Comparison of ENCODE assay signal across 8 cellular contexts in the genomic region with DNA sequence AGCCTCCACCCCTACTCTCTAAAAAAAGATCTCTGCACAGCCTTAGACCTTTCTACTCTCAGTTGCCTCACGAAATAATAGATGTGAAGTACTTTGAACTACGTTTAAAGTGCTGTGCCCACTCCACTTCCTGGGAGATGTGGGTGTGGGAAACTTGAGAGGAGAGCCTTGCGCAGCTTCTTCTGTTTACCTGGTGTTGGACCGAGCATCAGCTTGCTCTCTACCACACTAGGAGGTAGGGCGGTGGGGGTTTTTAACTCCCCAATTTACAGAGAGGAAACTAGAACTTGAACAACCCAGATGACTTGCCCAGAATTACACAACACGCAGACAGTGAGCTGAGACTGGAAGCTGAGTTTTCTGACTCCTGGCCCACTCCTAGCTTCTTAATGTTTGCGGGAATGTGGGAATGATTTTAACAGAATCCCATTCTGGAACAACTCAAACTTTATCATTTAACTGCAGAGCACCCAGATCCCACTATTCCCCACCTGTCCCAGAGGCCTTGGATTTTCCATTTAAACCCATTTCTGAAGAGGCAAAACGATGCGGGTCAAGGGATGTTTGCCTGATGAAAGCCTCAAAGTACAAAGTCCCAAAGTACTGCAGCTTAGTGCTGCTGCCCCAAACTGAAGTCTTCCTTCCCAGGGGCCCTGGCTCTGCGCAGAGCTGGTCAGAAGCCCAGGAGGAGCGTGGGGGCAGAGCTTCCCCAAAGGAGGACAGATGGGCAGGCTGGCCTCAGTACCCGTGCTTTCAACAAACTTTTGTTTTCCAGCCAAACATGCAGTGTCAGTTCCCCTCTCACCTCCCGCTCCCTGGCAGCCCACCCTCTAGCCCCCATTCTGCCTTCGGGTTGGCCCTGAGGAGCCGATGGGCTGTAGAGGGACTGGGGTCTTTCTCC. TPM values are rescaled to one million over a fixed set of nuclear protein-coding genes. Genes with fewer than 3 reads are reported as not detected.
DNase-seq lines count a peak whose midpoint lies in the region; ATAC-seq and TF ChIP-seq lines count a peak whose summit lies in the region.

No MANE protein-coding gene starts in this region.

- peaks cover 92% of the 10 kb centered on the region for H3K4me1 Mint-ChIP-seq in CD8-positive, alpha-beta T cell (ENCODE audit: low read depth)
- peaks cover 84 to 91% of the 10 kb centered on the region in 2 donors for H3K4me1 Mint-ChIP-seq in natural killer cell

- no peak for TF ChIP-seq CTCF in CD8-positive, alpha-beta T cell (IDR thresholded peaks at IDR 0.05)
- TF ChIP-seq CTCF in ascending aorta (IDR thresholded peaks at IDR 0.05), result no peak
- TF ChIP-seq CTCF in natural killer cell (IDR thresholded peaks at IDR 0.05), result no peak

- CTCF ChIA-PET in CD8-positive, alpha-beta T cell (lab: Charles Lee), result interaction anchor here (0.6 to 9.8 kb wide), 11 partner anchors 14 to 163 kb away, joined by 3 to 243 read pairs (median 8); no protein-coding TSS in a partner anchor

- H3K4me3 ChIP-seq in CD8-positive, alpha-beta T cell (ENCODE audit: low read depth, low read length), result peak overlapping the region; percentile 9
- H3K4me3 ChIP-seq in ascending aorta, result no peak overlapping the region

- H3K4me3 Mint-ChIP-seq in CD8-positive, alpha-beta T cell, result peak overlapping the region; percentile 82
- H3K4me3 Mint-ChIP-seq in natural killer cell, result peak overlapping the region; percentile 61

- no peaks in the 10 kb centered on the region for H3K9me3 Mint-ChIP-seq in CD8-positive, alpha-beta T cell
- no peaks in the 10 kb centered on the region for H3K9me3 Mint-ChIP-seq in natural killer cell

- H3K27me3 Mint-ChIP-seq in CD8-positive, alpha-beta T cell (ENCODE audit: low read depth), result no peaks in the 10 kb centered on the region
- no peaks in the 10 kb centered on the region for H3K27me3 Mint-ChIP-seq in natural killer cell (ENCODE audit: low read depth in 2 of 2)

- no peaks in the 10 kb centered on the region for H3K27me3 ChIP-seq in CD8-positive, alpha-beta T cell (ENCODE audit: insufficient read depth, low read length)
- no peaks in the 10 kb centered on the region for H3K27me3 ChIP-seq in ascending aorta

- POLR2A ChIA-PET in CD8-positive, alpha-beta T cell (lab: Charles Lee), result interaction anchor here (0.7 to 9.1 kb wide), 11 partner anchors 8 to 350 kb away, joined by 3 to 512 read pairs (median 8); partner anchors contain the start of gene BTG2

- ATAC-seq in CD8-positive, alpha-beta T cell, result peak; percentile 35
- ATAC-seq in natural killer cell (no peak), HG02571 (IDR thresholded peaks at IDR 0.05; ENCODE audit: unreplicated experiment) (no peak)

- H3K4me1 ChIP-seq in CD8-positive, alpha-beta T cell (ENCODE audit: insufficient read depth, low read length), result peaks cover 92% of the 10 kb centered on the region
- peaks cover 0 to 28% of the 10 kb centered on the region in 2 donors for H3K4me1 ChIP-seq in ascending aorta

- peak in 5 of 7 experiments; percentile 39 to 85 (median 65) for DNase-seq in CD8-positive, alpha-beta T cell
- DNase-seq in NCI-H446 (lab: John Stamatoyannopoulos, UW), result peak; percentile 68 to 85
- no peak for DNase-seq in ascending aorta (ENCODE audit: low spot score in 2 of 2)
- no peak for DNase-seq in natural killer cell
- DNase-seq in KG1 (lab: John Stamatoyannopoulos, UW), result no peak
- DNase-seq in COLO829 (ENCODE audit: low spot score), result no peak
- no peak for DNase-seq in COR-L47 (lab: John Stamatoyannopoulos, UW)

- H3K36me3 ChIP-seq in CD8-positive, alpha-beta T cell (ENCODE audit: insufficient read depth, low read length), result no peaks in the 10 kb centered on the region
- H3K36me3 ChIP-seq in ascending aorta, result no peaks in the 10 kb centered on the region

- H3K36me3 Mint-ChIP-seq in CD8-positive, alpha-beta T cell, result no peaks in the 10 kb centered on the region
- H3K36me3 Mint-ChIP-seq in natural killer cell, result no peaks in the 10 kb centered on the region

- peak overlapping the region; percentile 59 for H3K27ac ChIP-seq in CD8-positive, alpha-beta T cell (ENCODE audit: low read depth, low read length)
- peak overlapping the region; percentile 32 to 39 for H3K27ac ChIP-seq in ascending aorta

- intact Hi-C loops in CD8-positive, alpha-beta T cell (cut with DNase I, micrococcal nuclease), result loop anchor here (1.0 to 10.0 kb wide), 5 partner anchors 35 to 1190 kb away; partner anchors contain the start of genes ATP2B4 (in 1 of the 2), LAX1 (in 1 of the 2), MDM4 (in 1 of the 2) and PPFIA4 (in 1 of the 2)
- intact Hi-C loops in ascending aorta (cut with DNase I) (no loop called here), natural killer cell (cut with micrococcal nuclease) (loop anchor here (10.0 kb wide), 1 partner anchor 1960 kb away; no protein-coding TSS in a partner anchor)

- no peaks in the 10 kb centered on the region for H3K9me3 ChIP-seq in CD8-positive, alpha-beta T cell (ENCODE audit: low read length)
- no peaks in the 10 kb centered on the region for H3K9me3 ChIP-seq in ascending aorta

- H3K27ac Mint-ChIP-seq in CD8-positive, alpha-beta T cell, result peak overlapping the region; percentile 93
- peak overlapping the region; percentile 94 to 99 for H3K27ac Mint-ChIP-seq in natural killer cell

RNA-seq across cellular contexts. Expression of gene BTG2, which starts 19.0 kb away (rescaled TPM):
- total RNA-seq in CD8-positive, alpha-beta T cell, result 100 to 1,000 TPM; 751 to 765 TPM
- total RNA-seq in ascending aorta (219 TPM), natural killer cell (1,000 to 10,000 TPM in 1 of 3 donors, 100 to 1,000 TPM in 2; 499 to 1,024 (median 851) TPM)

RNA-seq across cellular contexts. Expression of gene FMOD, which starts 26.6 kb away (rescaled TPM):
- total RNA-seq in CD8-positive, alpha-beta T cell, result not detected
- total RNA-seq in ascending aorta, result 92.3 TPM
- not detected for total RNA-seq in natural killer cell

Comparison
In these comparisons a context has a peak if more than half of its experiments do, and no peak if none do; other contexts are left out.
1. DNase-seq: peak in CD8-positive, alpha-beta T cell (5 of 7) and NCI-H446 (2 of 2); none in ascending aorta (0 of 2), natural killer cell (single experiment), KG1 (single experiment), COLO829 (single experiment) and COR-L47 (single experiment).
2. RNA of gene FMOD, which starts 26.6 kb away (total RNA-seq): 92.3 TPM in ascending aorta (single experiment); not detected in natural killer cell and not detected in CD8-positive, alpha-beta T cell; every median in the first group is over 10 times any median in the second.